In genomic region chr6:112296122-112296521, GRCh38 we compare ENCODE assay signal across 8 cellular contexts. TPM values are rescaled to one million over a fixed set of nuclear protein-coding genes. Genes with fewer than 3 reads are reported as not detected.
DNase-seq lines count a peak whose midpoint lies in the region; ATAC-seq and TF ChIP-seq lines count a peak whose summit lies in the region.

No MANE protein-coding gene starts in this region.

- DNase-seq in EH (ENCODE audit: low read depth) (peak; percentile 84), foreskin melanocyte (peak; percentile 13), aorta (no peak), GM19240 (ENCODE audit: insufficient read length, low spot score) (no peak), omental fat pad (ENCODE audit: low spot score) (no peak)
- DNase-seq in T-helper 2 cell treated with Interferon-gamma antibody and Interleukin-4, amounts not matched to agents 5 μg/mL and 100 μg/mL, for 36 hours (ENCODE audit: low spot score): no peak

- H3K27ac ChIP-seq in OCI-LY3 (ENCODE audit: low read length) (no peak overlapping the region), aorta (ENCODE audit: low read depth in 1 of 2, low read length in 2 of 2) (no peak overlapping the region)

- no peaks in the 10 kb centered on the region for H3K79me2 ChIP-seq in OCI-LY3 (ENCODE audit: low read length)

- H3K36me3 ChIP-seq in OCI-LY3 (replicated peaks; ENCODE audit: low read depth, low read length) (no peaks in the 10 kb centered on the region), aorta (ENCODE audit: control insufficient read depth in 1 of 2, insufficient read depth in 2 of 2, low read length in 1 of 2) (no peaks in the 10 kb centered on the region)

- H3K4me3 ChIP-seq in OCI-LY3 (ENCODE audit: low read length) (no peak overlapping the region), aorta (ENCODE audit: low read length in 2 of 2) (no peak overlapping the region)

- no peaks in the 10 kb centered on the region for H4K20me1 ChIP-seq in OCI-LY3 (ENCODE audit: insufficient read depth, low read length)

- intact Hi-C loops in aorta (cut with DNase I): loop anchor here in 1 of 2 donors (5.0 kb wide), 1 partner anchor 39 kb away; no protein-coding TSS in a partner anchor

- H3K4me1 Mint-ChIP-seq in T-helper 2 cell treated with Interferon-gamma antibody and Interleukin-4, amounts not matched to agents 5 μg/mL and 100 μg/mL, for 36 hours (ENCODE audit: low read depth): no peaks in the 10 kb centered on the region

- H3K9me3 ChIP-seq in OCI-LY3 (ENCODE audit: insufficient read depth, low read length): no peaks in the 10 kb centered on the region
- H3K9me3 ChIP-seq in aorta (ENCODE audit: control insufficient read depth, low read length): no peaks in the 10 kb centered on the region

- H3K4me3 Mint-ChIP-seq in T-helper 2 cell treated with Interferon-gamma antibody and Interleukin-4, amounts not matched to agents 5 μg/mL and 100 μg/mL, for 36 hours: no peak overlapping the region

- H3K36me3 Mint-ChIP-seq in T-helper 2 cell treated with Interferon-gamma antibody and Interleukin-4, amounts not matched to agents 5 μg/mL and 100 μg/mL, for 36 hours (ENCODE audit: low read depth): no peaks in the 10 kb centered on the region

- H2AFZ ChIP-seq in OCI-LY3 (ENCODE audit: low read depth, low read length): no peak overlapping the region

- peaks cover 76% of the 10 kb centered on the region for H3K27me3 Mint-ChIP-seq in T-helper 2 cell treated with Interferon-gamma antibody and Interleukin-4, amounts not matched to agents 5 μg/mL and 100 μg/mL, for 36 hours (ENCODE audit: low read depth)

- TF ChIP-seq CTCF in OCI-LY3 (IDR thresholded peaks at IDR 0.05; ENCODE audit: low read depth, low read length): peak; percentile 56
- no peak for TF ChIP-seq CTCF in omental fat pad (IDR thresholded peaks at IDR 0.05)

- H3K27ac Mint-ChIP-seq in T-helper 2 cell treated with Interferon-gamma antibody and Interleukin-4, amounts not matched to agents 5 μg/mL and 100 μg/mL, for 36 hours: no peak overlapping the region

- no peak overlapping the region for H3K4me2 ChIP-seq in OCI-LY3 (ENCODE audit: low read length)

- peak; percentile 84 for ATAC-seq in GM21423 (IDR thresholded peaks at IDR 0.05; ENCODE audit: unreplicated experiment)
- ATAC-seq in aorta (ENCODE audit: low FRiP score): no peak
- no peak for ATAC-seq in omental fat pad (ENCODE audit: low FRiP score)

- H3K27me3 ChIP-seq in OCI-LY3 (ENCODE audit: low read depth, low read length) (no peaks in the 10 kb centered on the region), aorta (ENCODE audit: control insufficient read depth in 1 of 2, insufficient read depth in 2 of 2, low read length in 1 of 2) (no peaks in the 10 kb centered on the region)

- H3K9me3 Mint-ChIP-seq in T-helper 2 cell treated with Interferon-gamma antibody and Interleukin-4, amounts not matched to agents 5 μg/mL and 100 μg/mL, for 36 hours: no peaks in the 10 kb centered on the region

- WGBS in aorta, 2 donors: 79 to 83% methylated on average over 2 of the region's 2 CpGs

- no peaks in the 10 kb centered on the region for H3K4me1 ChIP-seq in OCI-LY3 (ENCODE audit: low read length)
- H3K4me1 ChIP-seq in aorta (ENCODE audit: control insufficient read depth in 1 of 2, insufficient read depth in 2 of 2, low read length in 2 of 2): peaks cover 0 to 6% of the 10 kb centered on the region in 2 donors

- H3K9ac ChIP-seq in OCI-LY3 (ENCODE audit: low read length): no peak overlapping the region

RNA-seq across cellular contexts. Expression of gene LAMA4, which starts 41.8 kb away (rescaled TPM):
- 100 to 1,000 TPM in 1 of 2 donors, 10 to 100 TPM in 1; 71.4 to 150 TPM for total RNA-seq in aorta
- 10 to 100 TPM in 1 of 2 donors, 1 to 10 TPM in 1; 7.8 to 63.5 TPM for polyA plus RNA-seq in aorta
- 100 to 1,000 TPM; 189 to 459 (median 376) TPM for total RNA-seq in omental fat pad

RNA-seq across cellular contexts. Expression of gene RFPL4B, which starts 51.0 kb away (rescaled TPM):
- under 1 TPM in 1 of 2 donors, not detected in 1; 0.18 TPM for total RNA-seq in aorta
- not detected for polyA plus RNA-seq in aorta
- total RNA-seq in omental fat pad: under 1 TPM in 2 of 4 donors, not detected in 2; 0.19 to 0.25 TPM

Comparison
In these comparisons a context has a peak if more than half of its experiments do, and no peak if none do; other contexts are left out.
1. DNase-seq: peak in EH (single experiment) and foreskin melanocyte (single experiment); none in T-helper 2 cell treated with Interferon-gamma antibody and Interleukin-4, amounts not matched to agents 5 μg/mL and 100 μg/mL, for 36 hours (single experiment), aorta (0 of 2), GM19240 (single experiment) and omental fat pad (single experiment).